Comparison of ENCODE assay signal across 22 cellular contexts in the genomic region with DNA sequence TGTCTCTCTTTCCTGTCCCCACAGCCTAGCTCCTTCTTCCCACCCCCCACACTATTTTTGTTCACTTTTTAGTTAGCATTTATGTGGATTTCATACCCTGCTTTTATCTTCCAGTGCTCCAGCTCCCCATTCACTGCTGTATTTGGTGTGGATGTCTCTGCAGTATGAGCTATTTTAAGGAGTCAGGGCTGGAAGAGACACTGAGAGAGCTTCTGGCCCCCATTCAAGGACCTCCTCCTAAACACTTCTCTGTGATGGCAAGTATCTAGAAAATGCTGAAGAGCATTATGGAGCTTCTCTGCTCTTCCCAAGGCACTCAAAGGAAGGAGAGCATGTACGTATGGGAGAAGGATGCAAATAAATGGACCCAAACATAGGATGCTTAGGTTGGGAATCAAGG.
A peak's percentile ranks its signal among the peaks of the same experiment; 100 is the strongest.
DNase-seq lines count a peak whose midpoint lies in the region; ATAC-seq and TF ChIP-seq lines count a peak whose summit lies in the region.
"Had no signal": no experiment of that assay in that cellular context is flagged by ENCODE, and none has a peak within 500 bp of the region (broad histone marks: within the 10 kb centered on the region; RNA-seq: fewer than 3 reads in every experiment).

No MANE protein-coding gene starts in this region.

- no peak overlapping the region for H2BK15ac ChIP-seq in IMR-90 (ENCODE audit: low read depth, low read length)

- no peak overlapping the region for H4K8ac ChIP-seq in IMR-90 (ENCODE audit: low read depth in 2 of 2, low read length in 2 of 2)

- H2AK5ac ChIP-seq in IMR-90 (ENCODE audit: low read depth, low read length) = no peak overlapping the region

- H3K23ac ChIP-seq in IMR-90 (ENCODE audit: low read depth, low read length) = no peak overlapping the region

- intact Hi-C loops in IMR-90 (cut with micrococcal nuclease) (no loop called here), left ventricle myocardium inferior (cut with micrococcal nuclease) (no loop called here)

- no peak overlapping the region for H4K91ac ChIP-seq in IMR-90 (ENCODE audit: insufficient read depth, low read depth, low read length)

- ATAC-seq in IMR-90 (ENCODE audit: low read depth) (peak; percentile 21; the same call in 1 of the 2 replicates), HG03039 (IDR thresholded peaks at IDR 0.05; ENCODE audit: unreplicated experiment) (no peak), HG02973 (IDR thresholded peaks at IDR 0.05; ENCODE audit: unreplicated experiment) (no peak)
- ATAC-seq in stimulated activated memory B cell treated with anti-CD40 and anti-IgM and Interleukin-4, amounts not matched to agents 10 μg/mL and 1 μg/mL and 100 μg/mL, for 72 hours = no peak
- ATAC-seq: activated naive CD4-positive, alpha-beta T cell treated with anti-CD3 and anti-CD28 coated beads, Interleukin-2, amount 50 U/mL, for 72 hours; left lung had no signal

- H2BK120ac ChIP-seq in IMR-90 (ENCODE audit: low read depth, low read length) = no peak overlapping the region

- POLR2A ChIA-PET in IMR-90 (lab: Charles Lee; ENCODE audit: unreplicated experiment) = no interaction called here

- no peak overlapping the region for H2AK9ac ChIP-seq in IMR-90 (replicated peaks; ENCODE audit: low read depth, low read length, poor library complexity)

- CTCF ChIA-PET in IMR-90 (lab: Yijun Ruan, JAX) = no interaction called here

- no peak overlapping the region for H4K5ac ChIP-seq in IMR-90 (ENCODE audit: low read depth, low read length)

- H3K4me3 ChIP-seq in IMR-90 (ENCODE audit: insufficient read depth, low read depth, low read length) = no peak overlapping the region
- peak overlapping the region; percentile 29 for H3K4me3 ChIP-seq in left ventricle myocardium inferior
- H3K4me3 ChIP-seq: BLaER1 treated with 17β-estradiol and CSF1 and Interleukin-3, amounts not matched to agents 10 nM and 100 nM; left lung had no signal

- BruUV-seq in IMR-90 (replicated peaks; lab: Mats Ljungman, UMichigan) = no TSS peak

- H3K56ac ChIP-seq in IMR-90 (ENCODE audit: extremely low read depth, insufficient read depth, low read length) = no peak overlapping the region

- no peak overlapping the region for H3K4me2 ChIP-seq in IMR-90 (ENCODE audit: low read depth, low read length)
- H3K4me2 ChIP-seq: BLaER1 treated with 17β-estradiol and CSF1 and Interleukin-3, amounts not matched to agents 10 nM and 100 nM; SK-N-SH had no signal

- peaks cover 3% of the 10 kb centered on the region; the same call in 1 of the 2 replicates for H4K20me1 ChIP-seq in IMR-90 (ENCODE audit: insufficient read depth, low read length)

- peaks cover 40% of the 10 kb centered on the region for H3K4me1 Mint-ChIP-seq in brain
- H3K4me1 Mint-ChIP-seq in stimulated activated memory B cell treated with anti-CD40 and anti-IgM and Interleukin-4, amounts not matched to agents 10 μg/mL and 1 μg/mL and 100 μg/mL, for 72 hours = peaks cover 53% of the 10 kb centered on the region

- no peak overlapping the region for H2AFZ ChIP-seq in IMR-90 (replicated peaks; ENCODE audit: low read length, poor library complexity)

- no peaks in the 10 kb centered on the region for H3K9me3 Mint-ChIP-seq in brain
- H3K9me3 Mint-ChIP-seq in stimulated activated memory B cell treated with anti-CD40 and anti-IgM and Interleukin-4, amounts not matched to agents 10 μg/mL and 1 μg/mL and 100 μg/mL, for 72 hours = no peaks in the 10 kb centered on the region
- H3K9me3 Mint-ChIP-seq: activated CD4-positive, alpha-beta T cell treated with anti-CD3 and anti-CD28 coated beads, Interleukin-2, amount 10 ng/mL, durations not matched to agents 7 days and 5 days; activated T-helper 1 cell treated with anti-CD3 and anti-CD28 coated beads, Interleukin-12 subunit alpha, Interleukin-12 subunit beta, Interleukin-2, Interleukin-4 antibody, amounts not matched to agents 30 ng/mL and 10 ng/mL and 1 ng/mL, durations not matched to agents 14 hours and 24 hours and 36 hours; immature natural killer cell had no signal

- peaks cover 0 to 4% of the 10 kb centered on the region in 2 experiments; a peak in 2 of 4 replicates for H3K79me1 ChIP-seq in IMR-90 (ENCODE audit: low read depth in 1 of 2, low read length in 2 of 2)

- dilution Hi-C loops in IMR-90 (cut with HindIII; ENCODE audit: low sequenced_read_pairs, unreplicated experiment) = no loop called here

- peaks cover 35% of the 10 kb centered on the region for H3K36me3 Mint-ChIP-seq in brain
- peaks cover 71% of the 10 kb centered on the region for H3K36me3 Mint-ChIP-seq in stimulated activated memory B cell treated with anti-CD40 and anti-IgM and Interleukin-4, amounts not matched to agents 10 μg/mL and 1 μg/mL and 100 μg/mL, for 72 hours

- no peak for TF ChIP-seq CTCF in IMR-90 (conservative IDR thresholded peaks at IDR 0.05; ENCODE audit: low read depth, low read length)
- no peak for TF ChIP-seq CTCF in brain (conservative IDR thresholded peaks at IDR 0.05)
- TF ChIP-seq CTCF in left ventricle myocardium inferior (IDR thresholded peaks at IDR 0.05; ENCODE audit: borderline replicate concordance) = no peak

- H3K27me3 Mint-ChIP-seq in brain = no peaks in the 10 kb centered on the region
- H3K27me3 Mint-ChIP-seq in stimulated activated memory B cell treated with anti-CD40 and anti-IgM and Interleukin-4, amounts not matched to agents 10 μg/mL and 1 μg/mL and 100 μg/mL, for 72 hours = no peaks in the 10 kb centered on the region
- H3K27me3 Mint-ChIP-seq: activated CD4-positive, alpha-beta T cell treated with anti-CD3 and anti-CD28 coated beads, Interleukin-2, amount 10 ng/mL, durations not matched to agents 7 days and 5 days; progenitor cell of endocrine pancreas had no signal

- H3K9me3 ChIP-seq in IMR-90 (ENCODE audit: control insufficient read depth, insufficient read depth, low read length) = no peaks in the 10 kb centered on the region
- H3K9me3 ChIP-seq in left ventricle myocardium inferior (replicated peaks) = no peaks in the 10 kb centered on the region
- H3K9me3 ChIP-seq: BLaER1 treated with 17β-estradiol and CSF1 and Interleukin-3, amounts not matched to agents 10 nM and 100 nM; Caco-2; left lung; SK-N-SH had no signal

- DNase-seq in IMR-90 (no peak), left ventricle myocardium inferior (no peak), nucleus accumbens (lab: John Stamatoyannopoulos, UW) (no peak)
- DNase-seq: activated CD4-positive, alpha-beta T cell treated with anti-CD3 and anti-CD28 coated beads, Interleukin-2, amount 10 ng/mL, durations not matched to agents 7 days and 5 days; Caco-2; DMS79 treated with DMSO at 0.1 percent for 48 hours; effector memory CD4-positive, alpha-beta T cell; foreskin melanocyte; hippocampal formation; immature natural killer cell; left lung; NCI-H510A treated with DMSO at 0.1 percent for 48 hours; SK-N-SH; T-helper 2 cell had no signal

- H3K27me3 ChIP-seq in IMR-90 (ENCODE audit: control insufficient read depth, insufficient read depth, low read length) = no peaks in the 10 kb centered on the region
- no peaks in the 10 kb centered on the region for H3K27me3 ChIP-seq in left ventricle myocardium inferior (ENCODE audit: low read depth)
- H3K27me3 ChIP-seq: BLaER1 treated with 17β-estradiol and CSF1 and Interleukin-3, amounts not matched to agents 10 nM and 100 nM; left lung had no signal

- no peak overlapping the region for H3K14ac ChIP-seq in IMR-90 (replicated peaks; ENCODE audit: low read depth, low read length)

- no peak overlapping the region for H3K9ac ChIP-seq in IMR-90 (ENCODE audit: low read depth, low read length)
- H3K9ac ChIP-seq: BLaER1 treated with 17β-estradiol and CSF1 and Interleukin-3, amounts not matched to agents 10 nM and 100 nM; SK-N-SH had no signal

- H3K18ac ChIP-seq in IMR-90 (ENCODE audit: low read depth, low read length) = no peak overlapping the region

- no peak overlapping the region for H3K4ac ChIP-seq in IMR-90 (ENCODE audit: low read depth, low read length)

- H3K36me3 ChIP-seq in IMR-90 (ENCODE audit: control insufficient read depth, insufficient read depth, low read length) (peaks cover 5% of the 10 kb centered on the region), left ventricle myocardium inferior (peaks cover 10% of the 10 kb centered on the region)
- H3K36me3 ChIP-seq: BLaER1 treated with 17β-estradiol and CSF1 and Interleukin-3, amounts not matched to agents 10 nM and 100 nM; left lung had no signal

- no peak overlapping the region for H3K27ac ChIP-seq in IMR-90 (ENCODE audit: insufficient read depth, low read length)
- H3K27ac ChIP-seq in left ventricle myocardium inferior (replicated peaks) = peak overlapping the region; percentile 64
- H3K27ac ChIP-seq: BLaER1 treated with 17β-estradiol and CSF1 and Interleukin-3, amounts not matched to agents 10 nM and 100 nM; left lung had no signal

- H3K4me1 ChIP-seq in IMR-90 (ENCODE audit: control insufficient read depth, insufficient read depth, low read length) = peaks cover 2% of the 10 kb centered on the region
- peaks cover 87% of the 10 kb centered on the region for H3K4me1 ChIP-seq in left ventricle myocardium inferior

- peak overlapping the region in 3 of 5 experiments; percentile 17 to 86 (median 40) for H3K27ac Mint-ChIP-seq in brain
- peak overlapping the region; percentile 78 for H3K27ac Mint-ChIP-seq in stimulated activated memory B cell treated with anti-CD40 and anti-IgM and Interleukin-4, amounts not matched to agents 10 μg/mL and 1 μg/mL and 100 μg/mL, for 72 hours
- H3K27ac Mint-ChIP-seq: activated CD4-positive, alpha-beta T cell treated with anti-CD3 and anti-CD28 coated beads, Interleukin-2, amount 10 ng/mL, durations not matched to agents 7 days and 5 days; activated naive CD4-positive, alpha-beta T cell treated with anti-CD3 and anti-CD28 coated beads, Interleukin-2, amount 50 U/mL, for 72 hours; activated T-helper 1 cell treated with anti-CD3 and anti-CD28 coated beads, Interleukin-12 subunit alpha, Interleukin-12 subunit beta, Interleukin-2, Interleukin-4 antibody, amounts not matched to agents 30 ng/mL and 10 ng/mL and 1 ng/mL, durations not matched to agents 14 hours and 24 hours and 36 hours; progenitor cell of endocrine pancreas had no signal

- peaks cover 5% of the 10 kb centered on the region for H3K9me1 ChIP-seq in IMR-90 (ENCODE audit: insufficient read depth, low read length)

- H2BK5ac ChIP-seq in IMR-90 (ENCODE audit: low read depth, low read length, poor library complexity, severe bottlenecking) = no peak overlapping the region

- no CpG with 5 or more reads among the region's 1 CpG for WGBS in IMR-90 (ENCODE audit: extremely low coverage in 2 of 2, insufficient read length in 1 of 2), 2 experiments

- H3K4me3 Mint-ChIP-seq in brain = peak overlapping the region in 1 of 5 experiments; percentile 53
- peak overlapping the region; percentile 29 for H3K4me3 Mint-ChIP-seq in stimulated activated memory B cell treated with anti-CD40 and anti-IgM and Interleukin-4, amounts not matched to agents 10 μg/mL and 1 μg/mL and 100 μg/mL, for 72 hours
- H3K4me3 Mint-ChIP-seq: activated CD4-positive, alpha-beta T cell treated with anti-CD3 and anti-CD28 coated beads, Interleukin-2, amount 10 ng/mL, durations not matched to agents 7 days and 5 days; activated T-helper 1 cell treated with anti-CD3 and anti-CD28 coated beads, Interleukin-12 subunit alpha, Interleukin-12 subunit beta, Interleukin-2, Interleukin-4 antibody, amounts not matched to agents 30 ng/mL and 10 ng/mL and 1 ng/mL, durations not matched to agents 14 hours and 24 hours and 36 hours; immature natural killer cell had no signal

- no peak overlapping the region for H2BK20ac ChIP-seq in IMR-90 (ENCODE audit: low read depth, low read length)

- no peak for TF ChIP-seq RAD21 in IMR-90 (IDR thresholded peaks at IDR 0.05; ENCODE audit: low read length)

- in situ Hi-C loops in IMR-90 (cut with MboI; ENCODE audit: low sequenced_read_pairs) = no loop called here

- TF ChIP-seq POLR2A in IMR-90 (IDR thresholded peaks at IDR 0.05; ENCODE audit: low read depth, low read length) = no peak
